In genomic region chr16:74123195-74123594, GRCh38 we compare ENCODE assay signal across 36 cellular contexts.
"Had no signal": no experiment of that assay in that cellular context is flagged by ENCODE, and none has a peak within 500 bp of the region (broad histone marks: within the 10 kb centered on the region; RNA-seq: fewer than 3 reads in every experiment).

No MANE protein-coding gene starts in this region.

- H3K36me3 ChIP-seq: MG63 had no signal

- H3K9me3 ChIP-seq: MG63 had no signal

- H3K27me3 ChIP-seq: MG63 had no signal

- DNase-seq: Kasumi-1, MG63, MM.1S, MV-4-11, NCI-H1048, NCI-H1092, NCI-H1092 treated with DMSO at 0.1 percent for 48 hours, NCI-H1105, NCI-H1105 treated with DMSO at 0.1 percent for 48 hours, NCI-H1417, NCI-H1417 treated with DMSO at 0.1 percent for 48 hours, NCI-H1436, NCI-H1436 treated with DMSO at 0.1 percent for 48 hours, NCI-H146, NCI-H1694, NCI-H1694 treated with DMSO at 0.1 percent for 48 hours, NCI-H187, NCI-H187 treated with DMSO at 0.1 percent for 48 hours, NCI-H1930, NCI-H2029, NCI-H2029 treated with DMSO at 0.1 percent for 48 hours, NCI-H2081, NCI-H2081 treated with DMSO at 0.1 percent for 48 hours, NCI-H2107, NCI-H2171, NCI-H2171 treated with DMSO at 0.1 percent for 48 hours, NCI-H2227 treated with DMSO at 0.1 percent for 48 hours, NCI-H226, NCI-H345, NCI-H446, NCI-H446 treated with DMSO at 0.1 percent for 48 hours, NCI-H510A, NCI-H510A treated with DMSO at 0.1 percent for 48 hours, NCI-H524, NCI-H524 treated with DMSO at 0.1 percent for 48 hours, NCI-H526 had no signal

- H3K4me3 ChIP-seq: MG63 had no signal
